ENCODE assay signal across 8 cellular contexts in genomic region chr1:30719406-30720270, GRCh38. TPM values are rescaled to one million over a fixed set of nuclear protein-coding genes. Genes with fewer than 3 reads are reported as not detected.
DNase-seq lines count a peak whose midpoint lies in the region; ATAC-seq and TF ChIP-seq lines count a peak whose summit lies in the region.

No MANE protein-coding gene starts in this region.

- ATAC-seq in left colon (peak; percentile 31), HG02885 (IDR thresholded peaks at IDR 0.05; ENCODE audit: poor library complexity, unreplicated experiment) (no peak)

- peaks cover 0 to 16% of the 10 kb centered on the region in 2 donors for H3K36me3 Mint-ChIP-seq in CD4-positive, alpha-beta memory T cell

- peaks cover 0 to 4% (median 0%) of the 10 kb centered on the region in 8 donors for H3K9me3 Mint-ChIP-seq in CD4-positive, alpha-beta memory T cell

- H3K4me1 Mint-ChIP-seq in CD4-positive, alpha-beta memory T cell, result peaks cover 19 to 45% (median 33%) of the 10 kb centered on the region in 4 donors

- CTCF ChIA-PET in CD4-positive, alpha-beta memory T cell (lab: Charles Lee; ENCODE audit: partially characterized antibody), result interaction anchor here (0.7 to 14.9 kb wide), 18 partner anchors 9 to 1489 kb away, joined by 3 to 687 read pairs (median 4); partner anchors contain the start of genes LAPTM5 and MECR

- H3K27me3 ChIP-seq in CD4-positive, alpha-beta memory T cell (ENCODE audit: insufficient read depth, low read length), result no peaks in the 10 kb centered on the region
- H3K27me3 ChIP-seq in adipocyte (replicated peaks; ENCODE audit: control insufficient read depth, insufficient read depth, low read length), result no peaks in the 10 kb centered on the region
- H3K27me3 ChIP-seq in thyroid gland, result no peaks in the 10 kb centered on the region

- peak overlapping the region; percentile 91 to 99 (median 96) for H3K27ac Mint-ChIP-seq in CD4-positive, alpha-beta memory T cell

- H3K9me3 ChIP-seq in CD4-positive, alpha-beta memory T cell (ENCODE audit: control insufficient read depth in 1 of 2, low read length in 2 of 2), result no peaks in the 10 kb centered on the region
- H3K9me3 ChIP-seq in adipocyte (ENCODE audit: control insufficient read depth, low read length) (peaks cover 8% of the 10 kb centered on the region), thyroid gland (no peaks in the 10 kb centered on the region)

- H3K9ac ChIP-seq in adipocyte (ENCODE audit: low read length), result peak overlapping the region; percentile 82

- peak overlapping the region; percentile 79 to 94 (median 84) for H3K4me3 Mint-ChIP-seq in CD4-positive, alpha-beta memory T cell

- H3K27ac ChIP-seq in CD4-positive, alpha-beta memory T cell (ENCODE audit: low read depth, low read length), result peak overlapping the region; percentile 100
- H3K27ac ChIP-seq in thyroid gland, result peak overlapping the region in 2 of 3 donors; percentile 98 to 99

- no peak for TF ChIP-seq POLR2A in thyroid gland (IDR thresholded peaks at IDR 0.05)

- H3K4me3 ChIP-seq in CD4-positive, alpha-beta memory T cell (ENCODE audit: low read length in 2 of 2), result peak overlapping the region; percentile 85 to 94
- H3K4me3 ChIP-seq in adipocyte (ENCODE audit: low read length) (peak overlapping the region; percentile 76), thyroid gland (replicated peaks in 1 of 3) (peak overlapping the region in 1 of 3 donors; percentile 52)

- WGBS in thyroid gland, 2 donors, result 48 to 74% methylated on average over 12 of the region's 21 CpGs

- POLR2A ChIA-PET in CD4-positive, alpha-beta memory T cell (lab: Charles Lee; ENCODE audit: partially characterized antibody), result interaction anchor here (1.0 to 37.5 kb wide), 12 partner anchors 9 to 211 kb away, joined by 3 to 1160 read pairs (median 7); partner anchors contain the start of gene LAPTM5

- intact Hi-C loops in CD4-positive, alpha-beta memory T cell (cut with micrococcal nuclease), result loop anchor here (1.0 to 2.0 kb wide), 4 partner anchors 60 to 346 kb away; partner anchors contain the start of gene PUM1
- intact Hi-C loops in left colon (cut with DNase I, micrococcal nuclease), result loop anchor here (2.0 to 10.0 kb wide), 4 partner anchors 58 to 1485 kb away; partner anchors contain the start of genes MECR (in 1 of the 2) and PTPRU (in 1 of the 2)
- intact Hi-C loops in thyroid gland (cut with DNase I), result loop anchor here (2.0 kb wide), 2 partner anchors 59 to 191 kb away; no protein-coding TSS in a partner anchor

- DNase-seq in CD4-positive, alpha-beta memory T cell, result peak in 1 of 5 donors; percentile 27
- DNase-seq in HT-29 (ENCODE audit: low spot score) (peak; percentile 84), adipocyte (ENCODE audit: low read depth) (no peak), left colon (no peak), thyroid gland (no peak)
- no peak for DNase-seq in stimulated activated CD4-positive, alpha-beta T cell treated with anti-CD3 and anti-CD28 coated beads, Interleukin-1b, Interleukin-23, amount 100 ng/mL, for 48 hours
- no peak for DNase-seq in stimulated activated CD4-positive, alpha-beta T cell treated with anti-CD3 and anti-CD28 coated beads, Interleukin-4, amount 100 ng/mL, for 4 hours

- peaks cover 8% of the 10 kb centered on the region for H3K36me3 ChIP-seq in CD4-positive, alpha-beta memory T cell (ENCODE audit: insufficient read depth, low read length)
- H3K36me3 ChIP-seq in adipocyte (ENCODE audit: control insufficient read depth, insufficient read depth, low read length, severe bottlenecking), result no peaks in the 10 kb centered on the region
- no peaks in the 10 kb centered on the region for H3K36me3 ChIP-seq in thyroid gland

- no peak for TF ChIP-seq CTCF in thyroid gland (IDR thresholded peaks at IDR 0.05)

- no peaks in the 10 kb centered on the region for H3K27me3 Mint-ChIP-seq in CD4-positive, alpha-beta memory T cell

- H3K4me1 ChIP-seq in CD4-positive, alpha-beta memory T cell (ENCODE audit: insufficient read depth, low read length), result peaks cover 36% of the 10 kb centered on the region
- H3K4me1 ChIP-seq in adipocyte (ENCODE audit: control insufficient read depth, insufficient read depth, low read length), result peaks cover 11% of the 10 kb centered on the region
- H3K4me1 ChIP-seq in thyroid gland, result peaks cover 12 to 23% of the 10 kb centered on the region in 2 donors

RNA-seq across cellular contexts. Expression of gene MATN1, which starts 3.7 kb away (rescaled TPM):
- total RNA-seq in CD4-positive, alpha-beta memory T cell, result under 1 TPM in 1 of 2 experiments, not detected in 1; 0.12 TPM
- 1 to 10 TPM in 1 of 2 donors, under 1 TPM in 1; 0.53 to 1.2 TPM for polyA plus RNA-seq in CD4-positive, alpha-beta memory T cell
- total RNA-seq in HT-29 (2014; rRNA removed; shearing (Covaris generic)), result not detected in 2 replicates
- total RNA-seq in left colon (not detected), thyroid gland (1 to 10 TPM in 1 of 4 donors, under 1 TPM in 1, not detected in 2; 0.45 to 3.0 TPM)

RNA-seq across cellular contexts. Expression of gene LAPTM5, which starts 37.9 kb away (rescaled TPM):
- 100 to 1,000 TPM; 587 to 608 TPM for total RNA-seq in CD4-positive, alpha-beta memory T cell
- polyA plus RNA-seq in CD4-positive, alpha-beta memory T cell, result 100 to 1,000 TPM; 563 to 851 TPM
- total RNA-seq in HT-29 (2014; rRNA removed; shearing (Covaris generic)), result 0.08 TPM in 1 of 2 replicates, not detected in the other
- total RNA-seq in left colon (10 to 100 TPM; 10.7 to 49.1 TPM), thyroid gland (10 to 100 TPM; 25.3 to 97.3 (median 46.4) TPM)

Comparison
In these comparisons a context has a peak if more than half of its experiments do, and no peak if none do; other contexts are left out.
1. RNA of gene LAPTM5, which starts 37.9 kb away (total RNA-seq): 587 to 608 TPM in CD4-positive, alpha-beta memory T cell, 25.3 to 97.3 TPM in thyroid gland and 10.7 to 49.1 TPM in left colon; 0.08 TPM in HT-29; every median in the first group is over 10 times any median in the second.